ENCODE assay signal across 10 cellular contexts in the genomic region with DNA sequence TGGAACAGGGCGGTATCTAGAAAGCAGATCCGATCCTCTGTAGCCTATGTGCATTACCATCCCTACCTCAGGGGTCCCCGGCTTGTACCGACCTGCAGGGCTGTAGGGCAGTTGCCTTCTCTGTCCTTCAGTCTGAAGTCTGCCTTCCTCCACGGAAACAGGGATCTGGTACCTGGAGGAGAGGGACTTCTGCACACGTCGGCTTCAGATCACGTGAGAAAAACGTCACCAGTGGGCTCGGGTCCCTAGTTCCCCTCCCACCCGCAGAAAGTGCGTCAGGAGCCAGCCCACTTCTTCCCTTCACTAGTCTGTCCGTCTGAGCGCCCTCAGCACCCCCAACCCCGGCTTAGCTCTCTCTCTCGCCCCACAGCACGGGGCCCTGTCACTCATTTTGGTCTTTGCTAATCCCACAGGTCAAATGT. TPM values are rescaled to one million over a fixed set of nuclear protein-coding genes. Genes with fewer than 3 reads are reported as not detected.
DNase-seq lines count a peak whose midpoint lies in the region; ATAC-seq, FAIRE-seq and TF ChIP-seq lines count a peak whose summit lies in the region.
"Had no signal": no experiment of that assay in that cellular context is flagged by ENCODE, and none has a peak within 500 bp of the region (broad histone marks: within the 10 kb centered on the region; RNA-seq: fewer than 3 reads in every experiment).

TSS of gene TCEAL5 (minus strand) at position 170 of the 422 bp plus-strand sequence. CDS start 2,187 bp downstream, outside the sequence.

- WGBS in esophagus squamous epithelium, 2 donors, result 4 to 36% methylated on average over 11 to 17 of the region's 17 CpGs
- 2 to 31% (median 12%) methylated on average over 12 to 17 of the region's 17 CpGs for WGBS in small intestine, 3 donors

- H3K9ac ChIP-seq in endocrine pancreas (ENCODE audit: control insufficient read depth, insufficient read depth, low read length), result peak within 1 kb of the TSS; percentile 41

- peak within 1 kb of the TSS; percentile 51 for H3K4me3 ChIP-seq in endocrine pancreas (ENCODE audit: control insufficient read depth, insufficient read depth, low read length)
- peak within 1 kb of the TSS in 2 of 4 donors; percentile 1 to 13 for H3K4me3 ChIP-seq in esophagus squamous epithelium
- no peak within 1 kb of the TSS for H3K4me3 ChIP-seq in small intestine (ENCODE audit: low read depth in 1 of 2, low read length in 2 of 2)

- TF ChIP-seq CTCF in esophagus squamous epithelium (IDR thresholded peaks at IDR 0.05), result no peak

- no peaks in the 10 kb centered on the region for H3K4me1 ChIP-seq in endocrine pancreas (ENCODE audit: control insufficient read depth, insufficient read depth, low read length)
- H3K4me1 ChIP-seq in esophagus squamous epithelium, result no peaks in the 10 kb centered on the region
- H3K4me1 ChIP-seq in small intestine (ENCODE audit: control insufficient read depth in 2 of 2, insufficient read depth in 1 of 2, low read depth in 1 of 2, low read length in 1 of 2), result no peaks in the 10 kb centered on the region

- no peak for FAIRE-seq in small intestine (lab: Jason Lieb, UNC)
- FAIRE-seq: G401.6 had no signal

- H3K36me3 ChIP-seq in endocrine pancreas (ENCODE audit: control insufficient read depth, insufficient read depth, low read length) (no peaks in the 10 kb centered on the region), esophagus squamous epithelium (no peaks in the 10 kb centered on the region), small intestine (ENCODE audit: control insufficient read depth in 2 of 2, insufficient read depth in 2 of 2, low read length in 2 of 2) (no peaks in the 10 kb centered on the region)

- H3K9me3 ChIP-seq in endocrine pancreas (ENCODE audit: control insufficient read depth, low read length), result no peaks in the 10 kb centered on the region
- H3K9me3 ChIP-seq in esophagus squamous epithelium, result no peaks in the 10 kb centered on the region
- H3K9me3 ChIP-seq in small intestine (ENCODE audit: control insufficient read depth, low read depth), result no peaks in the 10 kb centered on the region

- no peak for ATAC-seq in HG03432 (IDR thresholded peaks at IDR 0.05; ENCODE audit: unreplicated experiment)

- no peak for TF ChIP-seq POLR2A in esophagus squamous epithelium (IDR thresholded peaks at IDR 0.05)

- H3K27ac ChIP-seq in esophagus squamous epithelium, result no peak within 1 kb of the TSS
- H3K27ac ChIP-seq in small intestine (ENCODE audit: low read depth in 1 of 2, low read length in 1 of 2), result no peak within 1 kb of the TSS

- intact Hi-C loops in esophagus squamous epithelium (cut with DNase I), result no loop called here

- peak; percentile 29 for DNase-seq in COR-L47 (lab: John Stamatoyannopoulos, UW)
- peak; percentile 20 for DNase-seq in NCI-H2081 treated with DMSO at 0.1 percent for 48 hours (lab: John Stamatoyannopoulos, UW)
- DNase-seq in pons (ENCODE audit: low spot score), result peak; percentile 34
- DNase-seq in GOT3 (lab: John Stamatoyannopoulos, UW), result no peak
- no peak for DNase-seq in esophagus squamous epithelium (lab: John Stamatoyannopoulos, UW)
- DNase-seq in small intestine, result no peak
- DNase-seq: NCI-H69 had no signal

- H3K27me3 ChIP-seq in endocrine pancreas (ENCODE audit: control insufficient read depth, insufficient read depth, low read length) (no peaks in the 10 kb centered on the region), esophagus squamous epithelium (peaks cover 0 to 19% (median 2%) of the 10 kb centered on the region in 4 donors), small intestine (ENCODE audit: control insufficient read depth in 2 of 2, insufficient read depth in 2 of 2, low read length in 2 of 2) (peaks cover 0 to 2% of the 10 kb centered on the region in 2 donors)

RNA-seq across cellular contexts. Expression of gene TCEAL5, which starts in this region (rescaled TPM):
- under 1 TPM in 1 of 4 donors, not detected in 3; 0.38 TPM for total RNA-seq in esophagus squamous epithelium
- 1 to 10 TPM in 1 of 3 donors, under 1 TPM in 1, not detected in 1; 0.54 to 2.0 TPM for polyA plus RNA-seq in small intestine

Comparison
In these comparisons a context has a peak if more than half of its experiments do, and no peak if none do; other contexts are left out.
1. DNase-seq: peak in COR-L47 (single experiment), NCI-H2081 treated with DMSO at 0.1 percent for 48 hours (single experiment) and pons (single experiment); none in GOT3 (single experiment), esophagus squamous epithelium (single experiment) and small intestine (single experiment).